10 cellular contexts compared by ENCODE assay signal in the genomic region with DNA sequence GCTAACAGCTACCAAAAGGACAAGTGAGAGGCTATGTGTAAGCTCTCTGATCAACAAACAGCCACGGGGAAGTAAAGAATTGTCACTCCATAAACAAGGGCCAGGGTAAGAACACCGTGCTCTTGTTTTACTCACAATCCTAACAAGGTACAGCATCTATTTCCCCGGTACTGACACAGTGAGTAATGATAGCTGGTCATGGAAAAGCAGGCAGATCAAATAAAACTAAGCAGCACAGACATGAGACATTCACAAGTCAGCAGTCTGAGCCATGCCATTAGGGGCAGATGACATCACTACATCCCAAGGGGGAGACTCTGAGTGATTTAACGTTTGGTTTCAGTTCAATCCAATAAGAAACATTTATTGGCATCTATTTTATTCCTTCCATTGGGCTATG. TPM values are rescaled to one million over a fixed set of nuclear protein-coding genes. Genes with fewer than 3 reads are reported as not detected.
DNase-seq lines count a peak whose midpoint lies in the region; ATAC-seq and TF ChIP-seq lines count a peak whose summit lies in the region.
"Had no signal": no experiment of that assay in that cellular context is flagged by ENCODE, and none has a peak within 500 bp of the region (broad histone marks: within the 10 kb centered on the region; RNA-seq: fewer than 3 reads in every experiment).

No MANE protein-coding gene starts in this region.

- peaks cover 14% of the 10 kb centered on the region for H3K36me3 ChIP-seq in right atrium auricular region

- no peak overlapping the region for H3K4me3 Mint-ChIP-seq in stimulated activated naive CD8-positive, alpha-beta T cell treated with anti-CD3 and anti-CD28 coated beads, Interleukin-15, Interleukin-2, amounts not matched to agents 100 ng/mL and 50 ng/mL, for 24 hours

- no peaks in the 10 kb centered on the region for H3K9me3 Mint-ChIP-seq in stimulated activated naive CD8-positive, alpha-beta T cell treated with anti-CD3 and anti-CD28 coated beads, Interleukin-15, Interleukin-2, amounts not matched to agents 100 ng/mL and 50 ng/mL, for 24 hours

- H3K4me1 Mint-ChIP-seq in stimulated activated naive CD8-positive, alpha-beta T cell treated with anti-CD3 and anti-CD28 coated beads, Interleukin-15, Interleukin-2, amounts not matched to agents 100 ng/mL and 50 ng/mL, for 24 hours (ENCODE audit: low read depth) = peaks cover 23% of the 10 kb centered on the region

- peaks cover 6% of the 10 kb centered on the region for H3K36me3 Mint-ChIP-seq in stimulated activated naive CD8-positive, alpha-beta T cell treated with anti-CD3 and anti-CD28 coated beads, Interleukin-15, Interleukin-2, amounts not matched to agents 100 ng/mL and 50 ng/mL, for 24 hours (ENCODE audit: low read depth)

- TF ChIP-seq CTCF in right atrium auricular region (IDR thresholded peaks at IDR 0.05) = no peak
- no peak for TF ChIP-seq CTCF in fibroblast of mammary gland (conservative IDR thresholded peaks at IDR 0.05; ENCODE audit: control insufficient read depth, insufficient read depth, low read depth, low read length)

- H3K9me3 ChIP-seq in right atrium auricular region = no peaks in the 10 kb centered on the region

- peak overlapping the region; percentile 91 for H3K27ac Mint-ChIP-seq in stimulated activated naive CD8-positive, alpha-beta T cell treated with anti-CD3 and anti-CD28 coated beads, Interleukin-15, Interleukin-2, amounts not matched to agents 100 ng/mL and 50 ng/mL, for 24 hours

- DNase-seq in left ventricle myocardium superior (no peak), right atrium auricular region (ENCODE audit: low spot score) (no peak), RKO (ENCODE audit: low spot score) (peak; percentile 91), fibroblast of mammary gland (ENCODE audit: low read depth) (peak; percentile 84), SIG-M5 treated with dmso at 0.1 percent for 504 hours (lab: John Stamatoyannopoulos, UW; ENCODE audit: unreplicated experiment) (no peak), inferior parietal cortex (ENCODE audit: extremely low spot score) (no peak)
- DNase-seq: DND-41, NCI-H1092 treated with DMSO at 0.1 percent for 48 hours had no signal

- no peak overlapping the region for H3K4me3 ChIP-seq in right atrium auricular region
- H3K4me3 ChIP-seq in fibroblast of mammary gland (ENCODE audit: control insufficient read depth, low read depth, low read length) = no peak overlapping the region

- no peaks in the 10 kb centered on the region for H3K27me3 ChIP-seq in right atrium auricular region

- ATAC-seq in left ventricle myocardium superior = peak; percentile 46
- no peak for ATAC-seq in GM21723 (IDR thresholded peaks at IDR 0.05; ENCODE audit: unreplicated experiment)

- H3K27ac ChIP-seq in right atrium auricular region = peak overlapping the region in 1 of 2 donors; percentile 1

- no peaks in the 10 kb centered on the region for H3K27me3 Mint-ChIP-seq in stimulated activated naive CD8-positive, alpha-beta T cell treated with anti-CD3 and anti-CD28 coated beads, Interleukin-15, Interleukin-2, amounts not matched to agents 100 ng/mL and 50 ng/mL, for 24 hours

- H3K4me1 ChIP-seq in right atrium auricular region = no peaks in the 10 kb centered on the region

- intact Hi-C loops in left ventricle myocardium superior (cut with micrococcal nuclease) = no loop called here

RNA-seq across cellular contexts. Expression of a gene that starts 54.4 kb away (rescaled TPM):
- 181 TPM for total RNA-seq in left ventricle myocardium superior
- total RNA-seq in right atrium auricular region = 100 to 1,000 TPM; 157 to 284 TPM

RNA-seq across cellular contexts. Expression of a gene that starts 59.8 kb away (rescaled TPM):
- total RNA-seq in left ventricle myocardium superior (15.4 TPM), right atrium auricular region (1 to 10 TPM; 4.9 to 6.8 TPM)

Comparison
In these comparisons a context has a peak if more than half of its experiments do, and no peak if none do; other contexts are left out.
1. DNase-seq: peak in RKO (single experiment) and fibroblast of mammary gland (single experiment); none in left ventricle myocardium superior (single experiment), right atrium auricular region (single experiment), SIG-M5 treated with dmso at 0.1 percent for 504 hours (single experiment) and inferior parietal cortex (single experiment).